In the genomic region with DNA sequence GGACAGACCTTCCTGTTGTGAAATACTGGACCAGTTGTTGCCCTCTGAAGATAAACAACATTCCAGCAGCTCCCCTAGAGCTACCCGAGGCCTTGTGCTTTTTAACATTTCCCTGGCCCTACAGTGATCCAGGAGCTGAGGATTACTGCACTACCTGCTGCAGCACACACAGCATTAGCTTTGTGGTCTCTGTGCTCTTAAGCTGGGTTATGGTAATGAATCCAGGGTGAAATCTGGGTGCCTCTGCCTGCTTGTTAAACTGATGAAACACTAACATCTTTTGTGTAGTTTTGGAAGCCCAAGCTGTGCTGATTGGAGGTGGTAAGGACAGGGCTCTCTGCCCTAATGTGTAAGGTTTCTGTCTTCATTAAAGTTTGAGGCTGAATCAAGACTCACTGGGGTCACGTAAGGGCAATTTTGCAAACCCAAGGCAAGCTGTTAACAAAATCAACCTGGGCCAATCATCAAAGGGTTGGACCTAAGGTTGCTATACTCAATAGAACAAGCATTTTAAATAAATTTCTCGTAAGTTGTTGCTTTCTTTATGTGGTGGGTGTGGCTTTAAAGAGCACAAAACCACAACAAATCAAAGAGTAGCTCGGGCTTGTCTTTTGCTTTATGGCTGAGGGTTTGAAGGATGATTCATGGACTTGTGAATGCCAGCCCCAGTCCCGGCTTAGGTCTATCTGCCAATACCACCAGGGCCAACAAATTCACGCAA, we compare ENCODE assay signal across 7 cellular contexts.
DNase-seq lines count a peak whose midpoint lies in the region; ATAC-seq and TF ChIP-seq lines count a peak whose summit lies in the region.

No MANE protein-coding gene starts in this region.

- peak overlapping the region; percentile 19 for H3K9ac ChIP-seq in Loucy (ENCODE audit: low read depth, low read length, poor library complexity, severe bottlenecking)

- no peaks in the 10 kb centered on the region for H3F3A ChIP-seq in Loucy (ENCODE audit: low read depth)

- no peaks in the 10 kb centered on the region for H3K9me2 ChIP-seq in Loucy (replicated peaks; ENCODE audit: low read depth, low read length)

- no peaks in the 10 kb centered on the region for H3K36me3 Mint-ChIP-seq in activated CD8-positive, alpha-beta T cell treated with anti-CD3 and anti-CD28 coated beads for 36 hours (ENCODE audit: low read depth)

- H3K4me3 ChIP-seq in Loucy (ENCODE audit: low read length, poor library complexity, severe bottlenecking), result peak overlapping the region; percentile 44

- H3K79me2 ChIP-seq in Loucy (ENCODE audit: insufficient read depth, low read length), result no peaks in the 10 kb centered on the region

- DNase-seq in activated CD8-positive, alpha-beta T cell treated with anti-CD3 and anti-CD28 coated beads for 36 hours, result peak; percentile 62
- DNase-seq in left ventricle myocardium superior (no peak), NK-92 (lab: John Stamatoyannopoulos, UW; ENCODE audit: unreplicated experiment) (no peak)
- DNase-seq in stimulated activated CD4-positive, alpha-beta T cell treated with anti-CD3 and anti-CD28 coated beads, Interleukin-4, amount 100 ng/mL, for 4 hours, result peak; percentile 4 to 57

- H4K20me1 ChIP-seq in Loucy (ENCODE audit: insufficient read depth, low read length, poor library complexity, severe bottlenecking), result no peaks in the 10 kb centered on the region

- peak overlapping the region; percentile 49 for H3K4me3 Mint-ChIP-seq in activated CD8-positive, alpha-beta T cell treated with anti-CD3 and anti-CD28 coated beads for 36 hours

- TF ChIP-seq CTCF in Loucy (conservative IDR thresholded peaks at IDR 0.05; ENCODE audit: low read length), result no peak
- TF ChIP-seq CTCF in activated CD8-positive, alpha-beta T cell treated with anti-CD3 and anti-CD28 coated beads for 36 hours (IDR thresholded peaks at IDR 0.05), result no peak

- peak overlapping the region; percentile 62 for H3K4me2 ChIP-seq in Loucy (ENCODE audit: low read depth, low read length, poor library complexity, severe bottlenecking)

- H3K27me3 Mint-ChIP-seq in activated CD8-positive, alpha-beta T cell treated with anti-CD3 and anti-CD28 coated beads for 36 hours, result no peaks in the 10 kb centered on the region

- H3K4me1 ChIP-seq in Loucy (ENCODE audit: insufficient read depth, low read length, poor library complexity, severe bottlenecking), result peaks cover 29% of the 10 kb centered on the region

- H3K36me3 ChIP-seq in Loucy (ENCODE audit: insufficient read depth, low read length), result no peaks in the 10 kb centered on the region

- H3K9me3 ChIP-seq in Loucy (ENCODE audit: insufficient read depth, low read depth, low read length), result no peaks in the 10 kb centered on the region

- CTCF ChIA-PET in activated CD8-positive, alpha-beta T cell treated with anti-CD3 and anti-CD28 coated beads for 36 hours (lab: Charles Lee), result interaction anchor here (0.9 to 1.8 kb wide), 7 partner anchors 13 to 606 kb away, joined by 3 to 5 read pairs (median 3); no protein-coding TSS in a partner anchor

- ATAC-seq in activated CD8-positive, alpha-beta T cell treated with anti-CD3 and anti-CD28 coated beads for 36 hours, result peak; percentile 94
- ATAC-seq in left ventricle myocardium superior (peak; percentile 68), HG03565 (IDR thresholded peaks at IDR 0.05; ENCODE audit: unreplicated experiment) (no peak), GM18861 (IDR thresholded peaks at IDR 0.05; ENCODE audit: unreplicated experiment) (no peak)

- H3K4me1 Mint-ChIP-seq in activated CD8-positive, alpha-beta T cell treated with anti-CD3 and anti-CD28 coated beads for 36 hours (ENCODE audit: low read depth), result peaks cover 20% of the 10 kb centered on the region

- intact Hi-C loops in activated CD8-positive, alpha-beta T cell treated with anti-CD3 and anti-CD28 coated beads for 36 hours (cut with micrococcal nuclease), result no loop called here
- intact Hi-C loops in left ventricle myocardium superior (cut with micrococcal nuclease), result no loop called here

- H3K9me3 Mint-ChIP-seq in activated CD8-positive, alpha-beta T cell treated with anti-CD3 and anti-CD28 coated beads for 36 hours, result no peaks in the 10 kb centered on the region

- H3K27me3 ChIP-seq in Loucy (ENCODE audit: insufficient read depth, low read length, poor library complexity, severe bottlenecking), result no peaks in the 10 kb centered on the region

- peak overlapping the region; percentile 38 for H2AFZ ChIP-seq in Loucy (ENCODE audit: low read length)

- POLR2A ChIA-PET in activated CD8-positive, alpha-beta T cell treated with anti-CD3 and anti-CD28 coated beads for 36 hours (lab: Charles Lee), result interaction anchor here (0.6 to 3.7 kb wide), 3 partner anchors 31 to 1553 kb away, joined by 3 to 11 read pairs (median 4); no protein-coding TSS in a partner anchor

- H3K27ac Mint-ChIP-seq in activated CD8-positive, alpha-beta T cell treated with anti-CD3 and anti-CD28 coated beads for 36 hours, result peak overlapping the region; percentile 76

Comparison
In these comparisons a context has a peak if more than half of its experiments do, and no peak if none do; other contexts are left out.
1. ATAC-seq: peak in activated CD8-positive, alpha-beta T cell treated with anti-CD3 and anti-CD28 coated beads for 36 hours (single experiment) and left ventricle myocardium superior (single experiment); none in HG03565 (single experiment) and GM18861 (single experiment).
2. DNase-seq: peak in activated CD8-positive, alpha-beta T cell treated with anti-CD3 and anti-CD28 coated beads for 36 hours (single experiment) and stimulated activated CD4-positive, alpha-beta T cell treated with anti-CD3 and anti-CD28 coated beads, Interleukin-4, amount 100 ng/mL, for 4 hours (2 of 2); none in left ventricle myocardium superior (single experiment) and NK-92 (single experiment).